ENCODE assay signal across 1 cellular context in genomic region chr2:231545105-231545902, GRCh38.
TF ChIP-seq lines count a peak whose summit lies in the region.

No MANE protein-coding gene starts in this region.

TF ChIP-seq in GM23338, 12 proteins besides CTCF, POLR2A, EP300 and RAD21 (continued from another document):
- no peak for TF ChIP-seq REST (IDR thresholded peaks at IDR 0.05; ENCODE audit: unreplicated experiment)
- no peak for TF ChIP-seq EZH2 (IDR thresholded peaks at IDR 0.05; ENCODE audit: low read depth, unreplicated experiment)
- no peak for TF ChIP-seq EZH2phosphoT487 (IDR thresholded peaks at IDR 0.05; ENCODE audit: unreplicated experiment)
- TF ChIP-seq POLR2AphosphoS5 (IDR thresholded peaks at IDR 0.05; ENCODE audit: low read depth) = no peak
- TF ChIP-seq CREB1 (CRISPR knock-in tag; IDR thresholded peaks at IDR 0.05; ENCODE audit: low read depth) = no peak
